9 cellular contexts compared by ENCODE assay signal in genomic region chr19:29668746-29669609, GRCh38. TPM values are rescaled to one million over a fixed set of nuclear protein-coding genes. Genes with fewer than 3 reads are reported as not detected.
DNase-seq lines count a peak whose midpoint lies in the region; ATAC-seq, FAIRE-seq and TF ChIP-seq lines count a peak whose summit lies in the region.
"Had no signal": no experiment of that assay in that cellular context is flagged by ENCODE, and none has a peak within 500 bp of the region (broad histone marks: within the 10 kb centered on the region; RNA-seq: fewer than 3 reads in every experiment).

No MANE protein-coding gene starts in this region.

- H3K27ac ChIP-seq in OCI-LY7 (ENCODE audit: low read depth, low read length, poor library complexity, severe bottlenecking), result no peak overlapping the region
- H3K27ac ChIP-seq in dorsolateral prefrontal cortex, result peak overlapping the region in 41 of 59 donors; percentile 0 to 89 (median 64)
- H3K27ac ChIP-seq in skin epidermis, result peak overlapping the region in 19 of 21 experiments; percentile 9 to 95 (median 69)

- H3K4me3 ChIP-seq in OCI-LY7 (ENCODE audit: low read depth, low read length, poor library complexity, severe bottlenecking), result no peak overlapping the region
- H3K4me3 ChIP-seq in dorsolateral prefrontal cortex, result no peak overlapping the region
- H3K4me3 ChIP-seq in skin epidermis, result no peak overlapping the region

- TF ChIP-seq CTCF in GM10266 (IDR thresholded peaks at IDR 0.05; ENCODE audit: control insufficient read depth, insufficient read depth, low read depth, missing control alignments), result peak; percentile 39
- TF ChIP-seq CTCF in OCI-LY7 (conservative IDR thresholded peaks at IDR 0.05; ENCODE audit: low read length), result peak; percentile 36; the same call in 1 of the 2 replicates
- TF ChIP-seq CTCF in dorsolateral prefrontal cortex (IDR thresholded peaks at IDR 0.05 in 54 of 56, conservative IDR thresholded peaks at IDR 0.05 in 2 of 56; ENCODE audit: low read depth in 1 of 56, partially characterized antibody in 56 of 56), result no peak

- peaks cover 55% of the 10 kb centered on the region for H3K4me1 ChIP-seq in OCI-LY7 (ENCODE audit: insufficient read depth, low read length, poor library complexity, severe bottlenecking)

- no peak for FAIRE-seq in H54 (lab: Jason Lieb, UNC)
- FAIRE-seq: GM18507, TTC549 had no signal

- no peaks in the 10 kb centered on the region for H4K20me1 ChIP-seq in OCI-LY7 (ENCODE audit: insufficient read depth, low read length)

- no peaks in the 10 kb centered on the region for H3K9me2 ChIP-seq in OCI-LY7 (ENCODE audit: insufficient read depth, low read length)

- H3K27me3 ChIP-seq in dorsolateral prefrontal cortex, result no peaks in the 10 kb centered on the region

- TF ChIP-seq POLR2A in H54 (IDR thresholded peaks at IDR 0.05; ENCODE audit: low read depth, low read length), result no peak

- no peaks in the 10 kb centered on the region for H3K79me2 ChIP-seq in OCI-LY7 (ENCODE audit: insufficient read depth, low read depth, low read length)

- POLR2A ChIA-PET in OCI-LY7 (lab: Charles Lee), result interaction anchor here (0.6 kb wide), 1 partner anchor 1878 kb away, joined by 3 read pairs; no protein-coding TSS in a partner anchor

- DNase-seq in GM10266 (ENCODE audit: extremely low spot score) (no peak), OCI-LY7 (ENCODE audit: low spot score) (no peak), dorsolateral prefrontal cortex (peak in 1 of 10 donors; percentile 36), H54 (ENCODE audit: insufficient read length, low spot score) (no peak), NCI-H2227 treated with DMSO at 0.1 percent for 48 hours (lab: John Stamatoyannopoulos, UW) (no peak)

- no peaks in the 10 kb centered on the region for H3K9me3 ChIP-seq in OCI-LY7 (ENCODE audit: low read length)

- no peaks in the 10 kb centered on the region for H3K36me3 ChIP-seq in OCI-LY7 (ENCODE audit: insufficient read depth, low read length)

- H3K4me2 ChIP-seq in OCI-LY7 (ENCODE audit: low read length), result no peak overlapping the region

- CTCF ChIA-PET in OCI-LY7 (lab: Charles Lee; ENCODE audit: unreplicated experiment), result interaction anchor here (2.2 kb wide), 1 partner anchor 59 kb away, joined by 5 read pairs; no protein-coding TSS in a partner anchor

- no peak for ATAC-seq in HG03439 (IDR thresholded peaks at IDR 0.05; ENCODE audit: unreplicated experiment)

- intact Hi-C loops in OCI-LY7 (cut with micrococcal nuclease; ENCODE audit: unreplicated experiment), result no loop called here
- intact Hi-C loops in dorsolateral prefrontal cortex (cut with DNase I), result loop anchor here in 1 of 2 donors (5.0 kb wide), 1 partner anchor 48 kb away; the partner anchor contains the start of gene C19orf12

- no peak overlapping the region for H2AFZ ChIP-seq in OCI-LY7 (ENCODE audit: low read length)

- BruUV-seq in OCI-LY7 (replicated peaks; lab: Mats Ljungman, UMichigan), result no TSS peak

RNA-seq across cellular contexts. Expression of gene PLEKHF1, which starts 3.7 kb away (rescaled TPM):
- total RNA-seq in OCI-LY7 (2014; rRNA removed; shearing (Covaris generic)), result 7.0 TPM in 2 replicates
- 4.5 and 5.0 TPM in 2 replicates for total RNA-seq in OCI-LY7 (2022)
- total RNA-seq in dorsolateral prefrontal cortex, result 10 to 100 TPM in 32 of 120 experiments, 1 to 10 TPM in 88; 3.7 to 27.9 (median 8.5) TPM

RNA-seq across cellular contexts. Expression of gene C19orf12, which starts 46.1 kb away (rescaled TPM):
- total RNA-seq in OCI-LY7 (2014; rRNA removed; shearing (Covaris generic)), result 11.9 and 12.5 TPM in 2 replicates
- total RNA-seq in OCI-LY7 (2022), result 17.0 and 20.6 TPM in 2 replicates
- 10 to 100 TPM; 35.8 to 75.4 (median 58.2) TPM for total RNA-seq in dorsolateral prefrontal cortex

Comparison
In these comparisons a context has a peak if more than half of its experiments do, and no peak if none do; other contexts are left out.
1. CTCF ChIP-seq: peak in GM10266 (single experiment) and OCI-LY7 (single experiment); none in dorsolateral prefrontal cortex (0 of 56).